In genomic region chr5:132459983-132460834, GRCh38 we compare ENCODE assay signal across 11 cellular contexts. TPM values are rescaled to one million over a fixed set of nuclear protein-coding genes. Genes with fewer than 3 reads are reported as not detected.
DNase-seq lines count a peak whose midpoint lies in the region; ATAC-seq, FAIRE-seq and TF ChIP-seq lines count a peak whose summit lies in the region.
"Had no signal": no experiment of that assay in that cellular context is flagged by ENCODE, and none has a peak within 500 bp of the region (broad histone marks: within the 10 kb centered on the region; RNA-seq: fewer than 3 reads in every experiment).

No MANE protein-coding gene starts in this region.

- ATAC-seq in SK-N-SH treated with all-trans-retinoic acid at 6 μM for 48 hours = no peak
- ATAC-seq in effector memory CD8-positive, alpha-beta T cell (replicated peaks) = no peak

- peak overlapping the region; percentile 99 for H3K27ac Mint-ChIP-seq in effector memory CD8-positive, alpha-beta T cell

- H3K27ac ChIP-seq in SK-N-SH (ENCODE audit: low read depth in 2 of 2, low read length in 1 of 2) (peak overlapping the region in 1 of 2 experiments; percentile 83; a peak in 1 of 4 replicates), small intestine (ENCODE audit: low read depth in 1 of 2, low read length in 1 of 2) (peak overlapping the region; percentile 86 to 96)
- H3K27ac ChIP-seq: C4-2B had no signal

- no peaks in the 10 kb centered on the region for H3K79me2 ChIP-seq in SK-N-SH (ENCODE audit: insufficient read depth)

- H3K27me3 ChIP-seq in SK-N-SH (ENCODE audit: insufficient read depth) (no peaks in the 10 kb centered on the region), small intestine (ENCODE audit: control insufficient read depth in 2 of 2, insufficient read depth in 2 of 2, low read length in 2 of 2) (no peaks in the 10 kb centered on the region)

- H3K36me3 Mint-ChIP-seq in effector memory CD8-positive, alpha-beta T cell (ENCODE audit: insufficient read depth) = peaks cover 79% of the 10 kb centered on the region

- DNase-seq in SK-N-SH (no peak), NOMO-1 treated with DMSO at 0.1 percent for 48 hours (lab: John Stamatoyannopoulos, UW; ENCODE audit: unreplicated experiment) (peak; percentile 64), small intestine (peak; percentile 92), RKO (ENCODE audit: low spot score) (no peak), GM13977 (ENCODE audit: low spot score) (no peak), RCC 7860 (ENCODE audit: low spot score) (no peak)
- no peak for DNase-seq in effector memory CD8-positive, alpha-beta T cell
- DNase-seq: stimulated activated naive CD4-positive, alpha-beta T cell; SW 1271 had no signal

- TF ChIP-seq EP300 in SK-N-SH (IDR thresholded peaks at IDR 0.05; ENCODE audit: borderline replicate concordance in 1 of 2, low read depth in 1 of 2, low read length in 1 of 2) = no peak

- no peak overlapping the region for H3K4me3 ChIP-seq in SK-N-SH (ENCODE audit: low read depth in 2 of 2, low read length in 1 of 2)
- H3K4me3 ChIP-seq in small intestine (ENCODE audit: low read depth in 1 of 2, low read length in 2 of 2) = no peak overlapping the region

- H3K9me2 ChIP-seq in SK-N-SH = no peaks in the 10 kb centered on the region

- in situ Hi-C loops in GM13977 (cut with MboI; ENCODE audit: low pct_unique_long_range_greater_than_20kb, low sequenced_read_pairs, unreplicated experiment) = no loop called here

- FAIRE-seq in small intestine (lab: Jason Lieb, UNC) (no peak), RCC 7860 (lab: Jason Lieb, UNC) (no peak)

- no peaks in the 10 kb centered on the region for H4K20me1 ChIP-seq in SK-N-SH (ENCODE audit: insufficient read depth)

- H2AFZ ChIP-seq in SK-N-SH (ENCODE audit: low read depth) = no peak overlapping the region

- no peaks in the 10 kb centered on the region for H3K9me3 ChIP-seq in SK-N-SH
- H3K9me3 ChIP-seq in small intestine (ENCODE audit: control insufficient read depth, low read depth) = no peaks in the 10 kb centered on the region

- peaks cover 93 to 95% of the 10 kb centered on the region in 2 donors for H3K4me1 Mint-ChIP-seq in effector memory CD8-positive, alpha-beta T cell (ENCODE audit: low read depth in 2 of 2)

- H3K36me3 ChIP-seq in SK-N-SH (replicated peaks in 1 of 2; ENCODE audit: control insufficient read depth in 1 of 2, insufficient read depth in 2 of 2, low read length in 1 of 2) (no peaks in the 10 kb centered on the region), small intestine (ENCODE audit: control insufficient read depth in 2 of 2, insufficient read depth in 2 of 2, low read length in 2 of 2) (no peaks in the 10 kb centered on the region)

- CTCF ChIA-PET in SK-N-SH (lab: Yijun Ruan, JAX) = interaction anchor here (1.1 kb wide), 3 partner anchors 14 to 41 kb away, joined by 3 to 4 read pairs (median 3); no protein-coding TSS in a partner anchor

- no peak for TF ChIP-seq RAD21 in SK-N-SH (IDR thresholded peaks at IDR 0.05; ENCODE audit: low read length)

- H3K9me3 Mint-ChIP-seq in effector memory CD8-positive, alpha-beta T cell = peaks cover 0 to 8% of the 10 kb centered on the region in 2 donors

- H3K4me1 ChIP-seq in SK-N-SH (ENCODE audit: control insufficient read depth in 1 of 2, insufficient read depth in 2 of 2, low read depth in 1 of 2, low read length in 1 of 2) (peaks cover 39 to 52% of the 10 kb centered on the region in 2 experiments), small intestine (ENCODE audit: control insufficient read depth in 2 of 2, insufficient read depth in 1 of 2, low read depth in 1 of 2, low read length in 1 of 2) (peaks cover 37 to 50% of the 10 kb centered on the region in 2 donors)

- H3K4me2 ChIP-seq in SK-N-SH = no peak overlapping the region

- H3K9ac ChIP-seq in SK-N-SH = no peak overlapping the region

- TF ChIP-seq CTCF in SK-N-SH (IDR thresholded peaks at IDR 0.05) (peak; percentile 27; the same call in 1 of the 2 replicates), GM13977 (IDR thresholded peaks at IDR 0.05; ENCODE audit: extremely low read depth, insufficient read depth, missing control alignments) (no peak)

- H3K4me3 Mint-ChIP-seq in effector memory CD8-positive, alpha-beta T cell = peak overlapping the region; percentile 74 to 82

- WGBS in SK-N-SH (ENCODE audit: low lambda C conversion rate) = 88% methylated on average over 7 of the region's 8 CpGs
- 23 to 53% (median 38%) methylated on average over 8 of the region's 8 CpGs for WGBS in small intestine, 3 donors

- peaks cover 26% of the 10 kb centered on the region for H3F3A ChIP-seq in SK-N-SH (replicated peaks; ENCODE audit: insufficient read depth)

- POLR2A ChIA-PET in SK-N-SH (lab: Yijun Ruan, JAX) = no interaction called here

- no peaks in the 10 kb centered on the region for H3K27me3 Mint-ChIP-seq in effector memory CD8-positive, alpha-beta T cell

TF ChIP-seq in SK-N-SH, 30 proteins besides CTCF, POLR2A, EP300 and RAD21 (continues in another document):
- TF ChIP-seq SMC3 (IDR thresholded peaks at IDR 0.05; ENCODE audit: low read depth, low read length) = no peak
- no peak for TF ChIP-seq IRF3 (IDR thresholded peaks at IDR 0.05; ENCODE audit: low read depth, low read length)
- no peak for TF ChIP-seq NFIC (IDR thresholded peaks at IDR 0.05; ENCODE audit: borderline replicate concordance)
- TF ChIP-seq USF1 (IDR thresholded peaks at IDR 0.05; ENCODE audit: borderline replicate concordance, low read depth) = no peak
- TF ChIP-seq MAX (IDR thresholded peaks at IDR 0.05; ENCODE audit: low read depth) = no peak
- TF ChIP-seq TAF1 (IDR thresholded peaks at IDR 0.05; ENCODE audit: borderline replicate concordance, low read depth, low read length) = no peak
- no peak for TF ChIP-seq POLR2AphosphoS5 (IDR thresholded peaks at IDR 0.05; ENCODE audit: low read depth, low read length)

TF ChIP-seq in SK-N-SH treated with all-trans-retinoic acid at 6 μM for 48 hours, 23 proteins besides CTCF, POLR2A, EP300 and RAD21 (continues in another document):
- TF ChIP-seq ZFP30 (CRISPR knock-in tag; IDR thresholded peaks at IDR 0.05) (no peak), TSHZ2 (CRISPR knock-in tag; IDR thresholded peaks at IDR 0.05) (no peak), CREB5 (CRISPR knock-in tag; IDR thresholded peaks at IDR 0.05; ENCODE audit: low read depth) (no peak), TOX (CRISPR knock-in tag; IDR thresholded peaks at IDR 0.05; ENCODE audit: borderline replicate concordance) (no peak), ZNF70 (CRISPR knock-in tag; IDR thresholded peaks at IDR 0.05) (no peak), ZFP3 (CRISPR knock-in tag; IDR thresholded peaks at IDR 0.05) (no peak), ZNF565 (CRISPR knock-in tag; conservative IDR thresholded peaks at IDR 0.05; ENCODE audit: low read depth) (no peak), RARB (CRISPR knock-in tag; IDR thresholded peaks at IDR 0.05) (no peak), PPARA (CRISPR knock-in tag; IDR thresholded peaks at IDR 0.05; ENCODE audit: borderline replicate concordance) (no peak), POU6F1 (CRISPR knock-in tag; IDR thresholded peaks at IDR 0.05; ENCODE audit: borderline replicate concordance, low read depth) (no peak), BACH2 (CRISPR knock-in tag; IDR thresholded peaks at IDR 0.05; ENCODE audit: borderline replicate concordance) (no peak)

RNA-seq across cellular contexts. Expression of gene IRF1, which starts 30.4 kb away (rescaled TPM):
- polyA plus RNA-seq in SK-N-SH (2012; rRNA removed) (13.8 and 15.2 TPM in 2 replicates), small intestine (10 to 100 TPM; 51.7 to 64.1 (median 54.0) TPM)
- polyA plus RNA-seq in SK-N-SH (2012; cell fraction: cytosol; rRNA removed) = 9.0 and 11.2 TPM in 2 replicates
- 30.4 and 31.8 TPM in 2 replicates for polyA plus RNA-seq in SK-N-SH (2012; cell fraction: nucleus; rRNA removed)

Comparison
In these comparisons a context has a peak if more than half of its experiments do, and no peak if none do; other contexts are left out.
1. DNase-seq: peak in NOMO-1 treated with DMSO at 0.1 percent for 48 hours (single experiment) and small intestine (single experiment); none in SK-N-SH (single experiment), effector memory CD8-positive, alpha-beta T cell (0 of 3), RKO (single experiment), GM13977 (single experiment) and RCC 7860 (single experiment).